9 cellular contexts compared by ENCODE assay signal in the genomic region with DNA sequence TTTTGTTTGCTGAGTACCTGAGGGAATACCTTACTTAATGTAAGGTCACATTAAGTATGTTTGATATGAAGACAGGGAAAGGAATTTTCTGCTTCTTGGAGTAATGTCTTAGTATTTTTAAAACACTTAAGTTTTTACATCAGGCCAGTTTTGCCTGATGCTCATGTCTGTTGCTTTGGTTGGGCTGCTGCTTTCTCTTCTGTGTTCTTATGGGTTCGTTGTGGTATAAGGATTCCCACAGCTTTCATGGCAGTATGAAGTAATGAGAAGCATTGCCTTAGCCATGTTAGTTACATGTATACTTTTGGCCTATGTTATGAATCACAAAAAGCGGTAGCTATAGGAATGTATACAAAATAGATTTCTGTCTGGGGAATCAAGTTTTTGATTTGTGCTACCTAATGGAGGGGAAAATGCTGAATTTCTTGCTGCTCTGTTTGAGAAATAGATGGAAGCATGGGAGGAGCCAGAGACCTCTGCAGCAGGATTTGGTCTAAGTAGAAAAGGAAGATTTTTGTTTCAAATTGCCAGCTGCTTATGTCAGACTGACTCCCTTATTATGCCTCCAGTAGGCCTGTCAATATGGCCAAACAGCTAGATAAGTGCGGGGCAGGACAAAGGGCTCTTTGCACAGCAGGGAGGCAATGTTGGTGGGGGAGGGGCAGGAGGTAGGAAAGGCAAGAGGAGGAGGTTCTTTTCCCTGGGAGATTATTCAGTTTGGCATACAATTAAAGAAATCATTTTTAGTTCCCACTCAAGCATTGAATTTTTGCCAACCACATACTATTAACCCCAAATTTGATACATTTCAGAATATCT. TPM values are rescaled to one million over a fixed set of nuclear protein-coding genes. Genes with fewer than 3 reads are reported as not detected.
A peak's percentile ranks its signal among the peaks of the same experiment; 100 is the strongest.
DNase-seq lines count a peak whose midpoint lies in the region; ATAC-seq, FAIRE-seq and TF ChIP-seq lines count a peak whose summit lies in the region.
"Had no signal": no experiment of that assay in that cellular context is flagged by ENCODE, and none has a peak within 500 bp of the region (broad histone marks: within the 10 kb centered on the region; RNA-seq: fewer than 3 reads in every experiment).

No MANE protein-coding gene starts in this region.

- no peaks in the 10 kb centered on the region for H3K9me3 Mint-ChIP-seq in astrocyte (ENCODE audit: unreplicated experiment)
- H3K9me3 Mint-ChIP-seq: naive B cell had no signal

- H3K4me3 Mint-ChIP-seq in astrocyte (ENCODE audit: unreplicated experiment) = peak overlapping the region; percentile 99

- H3K4me1 Mint-ChIP-seq in astrocyte (ENCODE audit: low read depth, unreplicated experiment) = peaks cover 26% of the 10 kb centered on the region

- no peaks in the 10 kb centered on the region for H3K36me3 ChIP-seq in astrocyte (ENCODE audit: insufficient read depth, low read length)
- no peaks in the 10 kb centered on the region for H3K36me3 ChIP-seq in tibial nerve

- H3K27ac ChIP-seq in astrocyte (ENCODE audit: low read depth, low read length) (peak overlapping the region; percentile 29), tibial nerve (peak overlapping the region in 3 of 4 donors; percentile 44 to 100 (median 99))

- H3K9me3 ChIP-seq in astrocyte (ENCODE audit: insufficient read depth, low read depth, low read length) = no peaks in the 10 kb centered on the region
- no peaks in the 10 kb centered on the region for H3K9me3 ChIP-seq in tibial nerve

- peaks cover 3% of the 10 kb centered on the region for H3K36me3 Mint-ChIP-seq in astrocyte (ENCODE audit: low read depth, unreplicated experiment)

- peak; percentile 64 for DNase-seq in COLO829 (ENCODE audit: low spot score)
- peak; percentile 7 for DNase-seq in NCI-H1092 (lab: John Stamatoyannopoulos, UW)
- DNase-seq in astrocyte (ENCODE audit: low read depth) = no peak
- DNase-seq in islet precursor cell = peak; percentile 92
- DNase-seq in tibial nerve (ENCODE audit: low spot score in 2 of 2) = no peak
- DNase-seq in stimulated activated naive CD4-positive, alpha-beta T cell (lab: John Stamatoyannopoulos, UW) = no peak
- DNase-seq: naive B cell had no signal

- TF ChIP-seq CTCF in astrocyte (IDR thresholded peaks at IDR 0.05; ENCODE audit: insufficient read depth, low read depth, low read length) = no peak
- TF ChIP-seq CTCF in tibial nerve (IDR thresholded peaks at IDR 0.05) = no peak

- H3K4me3 ChIP-seq in astrocyte (ENCODE audit: insufficient read depth, low read depth, low read length) (peak overlapping the region; percentile 21), tibial nerve (peak overlapping the region in 1 of 4 donors; percentile 2)

- WGBS in tibial nerve, 2 donors = 8 to 17% methylated on average over 3 of the region's 3 CpGs

- peak overlapping the region; percentile 83 for H3K27ac Mint-ChIP-seq in astrocyte (ENCODE audit: unreplicated experiment)

- H3K4me1 ChIP-seq in astrocyte (ENCODE audit: insufficient read depth, low read length) (peaks cover 43% of the 10 kb centered on the region), tibial nerve (peaks cover 4 to 87% (median 63%) of the 10 kb centered on the region in 4 donors)

- H3K9ac ChIP-seq in astrocyte (ENCODE audit: low read length) = peak overlapping the region; percentile 42

- H3K27me3 ChIP-seq in astrocyte (ENCODE audit: insufficient read depth, low read length) = no peaks in the 10 kb centered on the region
- no peaks in the 10 kb centered on the region for H3K27me3 ChIP-seq in tibial nerve

- peak in 1 of 2 donors; percentile 22 for TF ChIP-seq EP300 in tibial nerve (IDR thresholded peaks at IDR 0.05)

- H3K4me2 ChIP-seq in astrocyte (ENCODE audit: low read length) = peak overlapping the region; percentile 93

- no peaks in the 10 kb centered on the region for H3K27me3 Mint-ChIP-seq in astrocyte (ENCODE audit: low read depth, unreplicated experiment)
- H3K27me3 Mint-ChIP-seq: naive B cell had no signal

- peaks cover 92% of the 10 kb centered on the region for H4K20me1 ChIP-seq in astrocyte (ENCODE audit: insufficient read depth, low read length)

- no peak overlapping the region for H2AFZ ChIP-seq in astrocyte (ENCODE audit: low read depth, low read length)

- H3K79me2 ChIP-seq in astrocyte (ENCODE audit: insufficient read depth, low read length) = peaks cover 100% of the 10 kb centered on the region

- ATAC-seq in GM18505 (IDR thresholded peaks at IDR 0.05; ENCODE audit: unreplicated experiment) = no peak
- no peak for ATAC-seq in GM19023 (IDR thresholded peaks at IDR 0.05; ENCODE audit: unreplicated experiment)

- no peak for TF ChIP-seq POLR2A in tibial nerve (IDR thresholded peaks at IDR 0.05)
- TF ChIP-seq POLR2A in GM18505 (IDR thresholded peaks at IDR 0.05; ENCODE audit: borderline replicate concordance, extremely low read depth, insufficient read depth, insufficient read length) = no peak

- no peak for FAIRE-seq in astrocyte (lab: Jason Lieb, UNC)

RNA-seq across cellular contexts. Expression of a gene that starts 5.2 kb away (rescaled TPM):
- total RNA-seq in astrocyte = 167 and 170 TPM in 2 replicates
- total RNA-seq in tibial nerve = 100 to 1,000 TPM in 3 of 4 donors, 10 to 100 TPM in 1; 96.9 to 130 (median 115) TPM

RNA-seq across cellular contexts. Expression of a gene that starts 39.8 kb away (rescaled TPM):
- total RNA-seq in astrocyte (32.7 and 36.6 TPM in 2 replicates), tibial nerve (10 to 100 TPM; 21.6 to 42.6 (median 30.5) TPM)

Comparison
In these comparisons a context has a peak if more than half of its experiments do, and no peak if none do; other contexts are left out.
1. DNase-seq: peak in COLO829 (single experiment), NCI-H1092 (single experiment) and islet precursor cell (single experiment); none in astrocyte (single experiment), tibial nerve (0 of 2) and stimulated activated naive CD4-positive, alpha-beta T cell (0 of 6).